ENCODE assay signal across 1 cellular context in the genomic region with DNA sequence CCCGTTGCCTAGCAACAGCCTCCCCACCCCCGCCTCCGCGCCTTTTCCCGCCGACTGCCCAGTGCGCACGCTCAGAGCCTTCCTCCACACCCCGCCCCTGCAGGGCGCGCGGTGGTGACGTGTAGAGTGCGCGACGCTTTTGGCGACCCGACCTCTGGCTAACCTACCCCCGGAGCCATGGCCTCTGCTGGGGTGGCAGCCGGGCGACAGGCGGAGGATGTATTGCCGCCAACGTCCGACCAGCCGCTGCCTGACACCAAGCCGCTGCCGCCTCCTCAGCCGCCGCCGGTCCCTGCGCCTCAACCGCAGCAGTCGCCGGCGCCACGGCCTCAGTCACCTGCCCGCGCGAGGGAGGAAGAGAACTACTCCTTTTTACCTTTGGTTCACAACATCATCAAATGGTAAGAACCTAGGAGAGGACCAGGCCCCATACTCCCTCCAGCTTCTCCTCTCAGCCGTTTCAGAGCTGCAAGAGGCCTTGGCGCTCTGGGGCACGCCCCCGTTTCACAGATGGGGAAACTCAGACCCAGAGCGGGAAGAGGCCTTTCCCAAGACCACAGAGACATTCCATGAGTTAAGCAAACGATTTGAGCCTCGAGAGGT.
TF ChIP-seq lines count a peak whose summit lies in the region.

A gene with protein sequence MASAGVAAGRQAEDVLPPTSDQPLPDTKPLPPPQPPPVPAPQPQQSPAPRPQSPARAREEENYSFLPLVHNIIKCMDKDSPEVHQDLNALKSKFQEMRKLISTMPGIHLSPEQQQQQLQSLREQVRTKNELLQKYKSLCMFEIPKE (plus strand): TSS at position 136 of the 603 bp plus-strand sequence. CDS start 42 bp downstream, at position 178.

TF ChIP-seq in HepG2, 621 proteins besides CTCF, POLR2A, EP300 and RAD21 (continued from another document and continues in another):
- TF ChIP-seq ZNF256 (CRISPR knock-in tag; conservative IDR thresholded peaks at IDR 0.05): 0 out of 2 replicates have a peak, but pooled peaks have one; percentile 59
- TF ChIP-seq, protein P1, sequence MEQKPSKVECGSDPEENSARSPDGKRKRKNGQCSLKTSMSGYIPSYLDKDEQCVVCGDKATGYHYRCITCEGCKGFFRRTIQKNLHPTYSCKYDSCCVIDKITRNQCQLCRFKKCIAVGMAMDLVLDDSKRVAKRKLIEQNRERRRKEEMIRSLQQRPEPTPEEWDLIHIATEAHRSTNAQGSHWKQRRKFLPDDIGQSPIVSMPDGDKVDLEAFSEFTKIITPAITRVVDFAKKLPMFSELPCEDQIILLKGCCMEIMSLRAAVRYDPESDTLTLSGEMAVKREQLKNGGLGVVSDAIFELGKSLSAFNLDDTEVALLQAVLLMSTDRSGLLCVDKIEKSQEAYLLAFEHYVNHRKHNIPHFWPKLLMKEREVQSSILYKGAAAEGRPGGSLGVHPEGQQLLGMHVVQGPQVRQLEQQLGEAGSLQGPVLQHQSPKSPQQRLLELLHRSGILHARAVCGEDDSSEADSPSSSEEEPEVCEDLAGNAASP (CRISPR knock-in tag; IDR thresholded peaks at IDR 0.05; ENCODE audit: borderline replicate concordance): peak; percentile 44; the same call in 1 of the 2 replicates
- TF ChIP-seq EEA1 (CRISPR knock-in tag; IDR thresholded peaks at IDR 0.05; ENCODE audit: borderline replicate concordance): peak; percentile 63; the same call in 1 of the 2 replicates
- 0 out of 2 replicates have a peak, but pooled peaks have one; percentile 41 for TF ChIP-seq ZSCAN20 (CRISPR knock-in tag; IDR thresholded peaks at IDR 0.05; ENCODE audit: borderline replicate concordance)
- TF ChIP-seq GLI4 (CRISPR knock-in tag; IDR thresholded peaks at IDR 0.05; ENCODE audit: borderline replicate concordance): peak; percentile 48; the same call in 1 of the 2 replicates
- peak in 1 of 2 experiments; percentile 58; a peak in 1 of 4 replicates for TF ChIP-seq KLF16 (CRISPR knock-in tag; IDR thresholded peaks at IDR 0.05)
- TF ChIP-seq, protein P2, sequence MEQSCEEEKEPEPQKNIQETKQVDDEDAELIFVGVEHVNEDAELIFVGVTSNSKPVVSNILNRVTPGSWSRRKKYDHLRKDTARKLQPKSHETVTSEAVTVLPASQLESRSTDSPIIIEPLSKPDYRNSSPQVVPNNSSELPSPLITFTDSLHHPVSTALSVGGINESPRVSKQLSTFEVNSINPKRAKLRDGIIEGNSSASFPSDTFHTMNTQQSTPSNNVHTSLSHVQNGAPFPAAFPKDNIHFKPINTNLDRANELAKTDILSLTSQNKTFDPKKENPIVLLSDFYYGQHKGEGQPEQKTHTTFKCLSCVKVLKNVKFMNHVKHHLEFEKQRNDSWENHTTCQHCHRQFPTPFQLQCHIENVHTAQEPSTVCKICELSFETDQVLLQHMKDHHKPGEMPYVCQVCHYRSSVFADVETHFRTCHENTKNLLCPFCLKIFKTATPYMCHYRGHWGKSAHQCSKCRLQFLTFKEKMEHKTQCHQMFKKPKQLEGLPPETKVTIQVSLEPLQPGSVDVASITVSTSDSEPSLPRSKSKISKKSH (CRISPR knock-in tag; IDR thresholded peaks at IDR 0.05; ENCODE audit: borderline replicate concordance): peak; percentile 62; the same call in 1 of the 2 replicates
- no peak for TF ChIP-seq NR2F2 (IDR thresholded peaks at IDR 0.05; ENCODE audit: borderline replicate concordance, low read depth)
- TF ChIP-seq CCAR2 (optimal IDR thresholded peaks at IDR 0.05; ENCODE audit: low read depth, low read length): no peak
- TF ChIP-seq, protein P3, sequence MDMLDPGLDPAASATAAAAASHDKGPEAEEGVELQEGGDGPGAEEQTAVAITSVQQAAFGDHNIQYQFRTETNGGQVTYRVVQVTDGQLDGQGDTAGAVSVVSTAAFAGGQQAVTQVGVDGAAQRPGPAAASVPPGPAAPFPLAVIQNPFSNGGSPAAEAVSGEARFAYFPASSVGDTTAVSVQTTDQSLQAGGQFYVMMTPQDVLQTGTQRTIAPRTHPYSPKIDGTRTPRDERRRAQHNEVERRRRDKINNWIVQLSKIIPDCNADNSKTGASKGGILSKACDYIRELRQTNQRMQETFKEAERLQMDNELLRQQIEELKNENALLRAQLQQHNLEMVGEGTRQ (IDR thresholded peaks at IDR 0.05; ENCODE audit: low read depth, low read length): no peak
- TF ChIP-seq, protein P3 (CRISPR knock-in tag; IDR thresholded peaks at IDR 0.05; ENCODE audit: borderline replicate concordance): peak; percentile 51; the same call in 1 of the 2 replicates
- peak; percentile 86 for TF ChIP-seq SRF (IDR thresholded peaks at IDR 0.05; ENCODE audit: low read depth, low read length)
- no peak for TF ChIP-seq ZNF337 (CRISPR knock-in tag; IDR thresholded peaks at IDR 0.05; ENCODE audit: borderline replicate concordance, low read depth)
- peak; percentile 82; the same call in 1 of the 2 replicates for TF ChIP-seq SMAD1 (CRISPR knock-in tag; IDR thresholded peaks at IDR 0.05; ENCODE audit: borderline replicate concordance, low read depth)
- TF ChIP-seq ZNF484 (CRISPR knock-in tag; IDR thresholded peaks at IDR 0.05; ENCODE audit: borderline replicate concordance, low read depth): no peak
- TF ChIP-seq U2AF2 (IDR thresholded peaks at IDR 0.05; ENCODE audit: low read depth, low read length): no peak
- TF ChIP-seq, protein P4, sequence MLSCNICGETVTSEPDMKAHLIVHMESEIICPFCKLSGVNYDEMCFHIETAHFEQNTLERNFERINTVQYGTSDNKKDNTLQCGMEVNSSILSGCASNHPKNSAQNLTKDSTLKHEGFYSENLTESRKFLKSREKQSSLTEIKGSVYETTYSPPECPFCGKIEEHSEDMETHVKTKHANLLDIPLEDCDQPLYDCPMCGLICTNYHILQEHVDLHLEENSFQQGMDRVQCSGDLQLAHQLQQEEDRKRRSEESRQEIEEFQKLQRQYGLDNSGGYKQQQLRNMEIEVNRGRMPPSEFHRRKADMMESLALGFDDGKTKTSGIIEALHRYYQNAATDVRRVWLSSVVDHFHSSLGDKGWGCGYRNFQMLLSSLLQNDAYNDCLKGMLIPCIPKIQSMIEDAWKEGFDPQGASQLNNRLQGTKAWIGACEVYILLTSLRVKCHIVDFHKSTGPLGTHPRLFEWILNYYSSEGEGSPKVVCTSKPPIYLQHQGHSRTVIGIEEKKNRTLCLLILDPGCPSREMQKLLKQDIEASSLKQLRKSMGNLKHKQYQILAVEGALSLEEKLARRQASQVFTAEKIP (CRISPR knock-in tag; IDR thresholded peaks at IDR 0.05; ENCODE audit: borderline replicate concordance): no peak
- peak; percentile 97 for TF ChIP-seq CREM (IDR thresholded peaks at IDR 0.05)
- peak; percentile 97 for TF ChIP-seq CREM (CRISPR knock-in tag; IDR thresholded peaks at IDR 0.05)
- no peak for TF ChIP-seq ZNF7 (CRISPR knock-in tag; IDR thresholded peaks at IDR 0.05)
- TF ChIP-seq, protein P5, sequence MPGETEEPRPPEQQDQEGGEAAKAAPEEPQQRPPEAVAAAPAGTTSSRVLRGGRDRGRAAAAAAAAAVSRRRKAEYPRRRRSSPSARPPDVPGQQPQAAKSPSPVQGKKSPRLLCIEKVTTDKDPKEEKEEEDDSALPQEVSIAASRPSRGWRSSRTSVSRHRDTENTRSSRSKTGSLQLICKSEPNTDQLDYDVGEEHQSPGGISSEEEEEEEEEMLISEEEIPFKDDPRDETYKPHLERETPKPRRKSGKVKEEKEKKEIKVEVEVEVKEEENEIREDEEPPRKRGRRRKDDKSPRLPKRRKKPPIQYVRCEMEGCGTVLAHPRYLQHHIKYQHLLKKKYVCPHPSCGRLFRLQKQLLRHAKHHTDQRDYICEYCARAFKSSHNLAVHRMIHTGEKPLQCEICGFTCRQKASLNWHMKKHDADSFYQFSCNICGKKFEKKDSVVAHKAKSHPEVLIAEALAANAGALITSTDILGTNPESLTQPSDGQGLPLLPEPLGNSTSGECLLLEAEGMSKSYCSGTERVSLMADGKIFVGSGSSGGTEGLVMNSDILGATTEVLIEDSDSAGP (CRISPR knock-in tag; IDR thresholded peaks at IDR 0.05; ENCODE audit: borderline replicate concordance): peak; percentile 80
- TF ChIP-seq ZBTB38 (CRISPR knock-in tag; IDR thresholded peaks at IDR 0.05): peak; percentile 84
- 0 out of 2 replicates have a peak, but pooled peaks have one; percentile 27 for TF ChIP-seq ZNF766 (CRISPR knock-in tag; IDR thresholded peaks at IDR 0.05; ENCODE audit: borderline replicate concordance)
- TF ChIP-seq, protein P6, sequence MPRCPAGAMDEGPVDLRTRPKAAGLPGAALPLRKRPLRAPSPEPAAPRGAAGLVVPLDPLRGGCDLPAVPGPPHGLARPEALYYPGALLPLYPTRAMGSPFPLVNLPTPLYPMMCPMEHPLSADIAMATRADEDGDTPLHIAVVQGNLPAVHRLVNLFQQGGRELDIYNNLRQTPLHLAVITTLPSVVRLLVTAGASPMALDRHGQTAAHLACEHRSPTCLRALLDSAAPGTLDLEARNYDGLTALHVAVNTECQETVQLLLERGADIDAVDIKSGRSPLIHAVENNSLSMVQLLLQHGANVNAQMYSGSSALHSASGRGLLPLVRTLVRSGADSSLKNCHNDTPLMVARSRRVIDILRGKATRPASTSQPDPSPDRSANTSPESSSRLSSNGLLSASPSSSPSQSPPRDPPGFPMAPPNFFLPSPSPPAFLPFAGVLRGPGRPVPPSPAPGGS (CRISPR knock-in tag; IDR thresholded peaks at IDR 0.05): no peak
- 0 out of 2 replicates have a peak, but pooled peaks have one; percentile 24 for TF ChIP-seq CHD2 (IDR thresholded peaks at IDR 0.05; ENCODE audit: low read depth, low read length)
- TF ChIP-seq REXO4 (CRISPR knock-in tag; IDR thresholded peaks at IDR 0.05; ENCODE audit: borderline replicate concordance): no peak
- TF ChIP-seq NFIC (IDR thresholded peaks at IDR 0.05; ENCODE audit: low read length): no peak
- TF ChIP-seq WIZ (CRISPR knock-in tag; IDR thresholded peaks at IDR 0.05): peak; percentile 88
- TF ChIP-seq TOPORS (CRISPR knock-in tag; IDR thresholded peaks at IDR 0.05): peak; percentile 55; the same call in 1 of the 2 replicates
- TF ChIP-seq, protein P7, sequence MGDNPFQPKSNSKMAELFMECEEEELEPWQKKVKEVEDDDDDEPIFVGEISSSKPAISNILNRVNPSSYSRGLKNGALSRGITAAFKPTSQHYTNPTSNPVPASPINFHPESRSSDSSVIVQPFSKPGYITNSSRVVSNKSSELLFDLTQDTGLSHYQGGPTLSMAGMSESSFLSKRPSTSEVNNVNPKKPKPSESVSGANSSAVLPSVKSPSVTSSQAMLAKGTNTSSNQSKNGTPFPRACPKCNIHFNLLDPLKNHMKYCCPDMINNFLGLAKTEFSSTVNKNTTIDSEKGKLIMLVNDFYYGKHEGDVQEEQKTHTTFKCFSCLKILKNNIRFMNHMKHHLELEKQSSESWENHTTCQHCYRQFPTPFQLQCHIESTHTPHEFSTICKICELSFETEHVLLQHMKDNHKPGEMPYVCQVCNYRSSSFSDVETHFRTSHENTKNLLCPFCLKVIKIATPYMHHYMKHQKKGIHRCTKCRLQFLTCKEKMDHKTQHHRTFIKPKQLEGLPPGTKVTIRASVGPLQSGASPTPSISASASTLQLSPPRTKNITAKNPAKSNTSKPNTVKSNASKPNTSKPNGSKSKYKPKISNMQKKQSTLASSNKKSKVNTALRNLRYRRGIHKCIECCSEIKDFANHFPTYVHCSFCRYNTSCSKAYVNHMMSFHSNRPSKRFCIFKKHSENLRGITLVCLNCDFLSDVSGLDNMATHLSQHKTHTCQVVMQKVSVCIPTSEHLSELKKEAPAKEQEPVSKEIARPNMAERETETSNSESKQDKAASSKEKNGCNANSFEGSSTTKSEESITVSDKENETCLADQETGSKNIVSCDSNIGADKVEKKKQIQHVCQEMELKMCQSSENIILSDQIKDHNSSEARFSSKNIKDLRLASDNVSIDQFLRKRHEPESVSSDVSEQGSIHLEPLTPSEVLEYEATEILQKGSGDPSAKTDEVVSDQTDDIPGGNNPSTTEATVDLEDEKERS (CRISPR knock-in tag; IDR thresholded peaks at IDR 0.05): 0 out of 2 replicates have a peak, but pooled peaks have one; percentile 49
- TF ChIP-seq ZC3H4 (CRISPR knock-in tag; IDR thresholded peaks at IDR 0.05; ENCODE audit: borderline replicate concordance): no peak
- TF ChIP-seq, protein P8, sequence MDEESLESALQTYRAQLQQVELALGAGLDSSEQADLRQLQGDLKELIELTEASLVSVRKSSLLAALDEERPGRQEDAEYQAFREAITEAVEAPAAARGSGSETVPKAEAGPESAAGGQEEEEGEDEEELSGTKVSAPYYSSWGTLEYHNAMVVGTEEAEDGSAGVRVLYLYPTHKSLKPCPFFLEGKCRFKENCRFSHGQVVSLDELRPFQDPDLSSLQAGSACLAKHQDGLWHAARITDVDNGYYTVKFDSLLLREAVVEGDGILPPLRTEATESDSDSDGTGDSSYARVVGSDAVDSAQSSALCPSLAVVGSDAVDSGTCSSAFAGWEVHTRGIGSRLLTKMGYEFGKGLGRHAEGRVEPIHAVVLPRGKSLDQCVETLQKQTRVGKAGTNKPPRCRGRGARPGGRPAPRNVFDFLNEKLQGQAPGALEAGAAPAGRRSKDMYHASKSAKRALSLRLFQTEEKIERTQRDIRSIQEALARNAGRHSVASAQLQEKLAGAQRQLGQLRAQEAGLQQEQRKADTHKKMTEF (CRISPR knock-in tag; IDR thresholded peaks at IDR 0.05): peak; percentile 66; the same call in 1 of the 2 replicates
- peak; percentile 68; the same call in 1 of the 2 replicates for TF ChIP-seq ZNF274 (CRISPR knock-in tag; IDR thresholded peaks at IDR 0.05)
- peak; percentile 72; the same call in 1 of the 2 replicates for TF ChIP-seq ZNF83 (CRISPR knock-in tag; IDR thresholded peaks at IDR 0.05; ENCODE audit: borderline replicate concordance)
- TF ChIP-seq ZNF780A (CRISPR knock-in tag; IDR thresholded peaks at IDR 0.05): peak; percentile 68; the same call in 1 of the 2 replicates
- TF ChIP-seq, protein P9, sequence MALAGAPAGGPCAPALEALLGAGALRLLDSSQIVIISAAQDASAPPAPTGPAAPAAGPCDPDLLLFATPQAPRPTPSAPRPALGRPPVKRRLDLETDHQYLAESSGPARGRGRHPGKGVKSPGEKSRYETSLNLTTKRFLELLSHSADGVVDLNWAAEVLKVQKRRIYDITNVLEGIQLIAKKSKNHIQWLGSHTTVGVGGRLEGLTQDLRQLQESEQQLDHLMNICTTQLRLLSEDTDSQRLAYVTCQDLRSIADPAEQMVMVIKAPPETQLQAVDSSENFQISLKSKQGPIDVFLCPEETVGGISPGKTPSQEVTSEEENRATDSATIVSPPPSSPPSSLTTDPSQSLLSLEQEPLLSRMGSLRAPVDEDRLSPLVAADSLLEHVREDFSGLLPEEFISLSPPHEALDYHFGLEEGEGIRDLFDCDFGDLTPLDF (CRISPR knock-in tag; IDR thresholded peaks at IDR 0.05): no peak; the same call in 1 of the 2 replicates
- TF ChIP-seq, protein P10, sequence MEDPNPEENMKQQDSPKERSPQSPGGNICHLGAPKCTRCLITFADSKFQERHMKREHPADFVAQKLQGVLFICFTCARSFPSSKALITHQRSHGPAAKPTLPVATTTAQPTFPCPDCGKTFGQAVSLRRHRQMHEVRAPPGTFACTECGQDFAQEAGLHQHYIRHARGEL (CRISPR knock-in tag; IDR thresholded peaks at IDR 0.05): no peak
- peak; percentile 52; the same call in 1 of the 2 replicates for TF ChIP-seq ZNF263 (CRISPR knock-in tag; IDR thresholded peaks at IDR 0.05)
- TF ChIP-seq MEIS1 (CRISPR knock-in tag; IDR thresholded peaks at IDR 0.05; ENCODE audit: borderline replicate concordance): 0 out of 2 replicates have a peak, but pooled peaks have one; percentile 32
- TF ChIP-seq SOX13 (IDR thresholded peaks at IDR 0.05): no peak
- 0 out of 4 replicates have a peak, but pooled peaks of 1 of the 2 experiments have one; percentile 17 for TF ChIP-seq SOX13 (CRISPR knock-in tag; conservative IDR thresholded peaks at IDR 0.05 in 1 of 2, IDR thresholded peaks at IDR 0.05 in 1 of 2)
